ENCODE assay signal across 24 cellular contexts in the genomic region with DNA sequence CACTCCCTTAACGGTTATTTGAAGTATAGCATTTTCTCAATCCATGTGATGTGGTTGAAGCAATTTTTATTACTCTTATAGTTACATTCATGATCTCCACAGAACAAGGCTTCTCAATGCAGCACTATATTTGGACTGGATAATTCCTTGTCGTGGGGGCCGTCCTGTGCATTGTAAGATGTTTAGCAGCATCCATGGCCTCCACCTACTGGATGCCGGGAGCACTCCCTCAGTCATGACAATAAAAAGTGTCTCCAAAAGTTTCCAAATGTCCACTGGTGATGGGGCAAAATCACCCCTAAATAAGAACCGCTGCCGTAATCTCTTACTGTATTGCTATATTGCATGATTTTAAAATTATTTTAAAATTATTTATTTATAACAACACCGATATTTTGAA.
"Had no signal": no experiment of that assay in that cellular context is flagged by ENCODE, and none has a peak within 500 bp of the region (broad histone marks: within the 10 kb centered on the region; RNA-seq: fewer than 3 reads in every experiment).

No MANE protein-coding gene starts in this region.

- H3K36me3 ChIP-seq: gastrocnemius medialis, lower lobe of right lung, ovary, sigmoid colon, stomach, tibial artery had no signal

- H3K27me3 ChIP-seq: dorsolateral prefrontal cortex, gastrocnemius medialis, ovary, sigmoid colon, stomach, tibial artery had no signal

- H3K4me1 ChIP-seq: gastrocnemius medialis, lower lobe of right lung, psoas muscle, sigmoid colon, stomach, tibial artery had no signal

- H3K27ac Mint-ChIP-seq: natural killer cell; stimulated activated effector memory CD8-positive, alpha-beta T cell treated with anti-CD3 and anti-CD28 coated beads, Interleukin-12 subunit alpha, Interleukin-12 subunit beta, amount 100 ng/mL, for 72 hours; type B pancreatic cell had no signal

- H3K9me3 Mint-ChIP-seq: stimulated activated effector memory CD8-positive, alpha-beta T cell treated with anti-CD3 and anti-CD28 coated beads, Interleukin-12 subunit alpha, Interleukin-12 subunit beta, amount 100 ng/mL, for 72 hours; type B pancreatic cell had no signal

- H3K4me3 Mint-ChIP-seq: natural killer cell; stimulated activated effector memory CD8-positive, alpha-beta T cell treated with anti-CD3 and anti-CD28 coated beads, Interleukin-12 subunit alpha, Interleukin-12 subunit beta, amount 100 ng/mL, for 72 hours; type B pancreatic cell had no signal

- DNase-seq: dorsolateral prefrontal cortex; effector CD4-positive, alpha-beta T cell; foreskin fibroblast; gastrocnemius medialis; head of caudate nucleus; left ventricle myocardium superior; lower lobe of right lung; natural killer cell; occipital lobe; ovary; posterior cingulate gyrus; psoas muscle; right cardiac atrium; sigmoid colon; stimulated activated CD4-positive, alpha-beta T cell treated with anti-CD3 and anti-CD28 coated beads, Interleukin-2, amount 100 ng/mL, for 24 hours; stimulated activated CD4-positive, alpha-beta T cell treated with anti-CD3 and anti-CD28 coated beads, Interleukin-4, amount 100 ng/mL, for 24 hours; stimulated activated naive CD4-positive, alpha-beta T cell treated with Interleukin-2 at 50 U/mL for 16 hours; stomach; tibial artery had no signal

- H3K4me1 Mint-ChIP-seq: natural killer cell; stimulated activated effector memory CD8-positive, alpha-beta T cell treated with anti-CD3 and anti-CD28 coated beads, Interleukin-12 subunit alpha, Interleukin-12 subunit beta, amount 100 ng/mL, for 72 hours had no signal

- FAIRE-seq: keratinocyte had no signal

- ATAC-seq: esophagus mucosa; gastrocnemius medialis; left ventricle myocardium superior; lower lobe of right lung; natural killer cell; psoas muscle; right cardiac atrium; stimulated activated effector memory CD8-positive, alpha-beta T cell treated with anti-CD3 and anti-CD28 coated beads, Interleukin-12 subunit alpha, Interleukin-12 subunit beta, amount 100 ng/mL, for 72 hours had no signal

- H3K4me3 ChIP-seq: dorsolateral prefrontal cortex, gastrocnemius medialis, lower lobe of right lung, ovary, psoas muscle, sigmoid colon, stomach, tibial artery had no signal

- H3K9me3 ChIP-seq: gastrocnemius medialis, lower lobe of right lung, ovary, psoas muscle, sigmoid colon, stomach, tibial artery had no signal

- H3K27ac ChIP-seq: dorsolateral prefrontal cortex, epithelial cell of prostate, gastrocnemius medialis, lower lobe of right lung, ovary, psoas muscle, sigmoid colon, stomach, tibial artery had no signal

- H3K36me3 Mint-ChIP-seq: natural killer cell; stimulated activated effector memory CD8-positive, alpha-beta T cell treated with anti-CD3 and anti-CD28 coated beads, Interleukin-12 subunit alpha, Interleukin-12 subunit beta, amount 100 ng/mL, for 72 hours; type B pancreatic cell had no signal
